8 cellular contexts compared by ENCODE assay signal in the genomic region with DNA sequence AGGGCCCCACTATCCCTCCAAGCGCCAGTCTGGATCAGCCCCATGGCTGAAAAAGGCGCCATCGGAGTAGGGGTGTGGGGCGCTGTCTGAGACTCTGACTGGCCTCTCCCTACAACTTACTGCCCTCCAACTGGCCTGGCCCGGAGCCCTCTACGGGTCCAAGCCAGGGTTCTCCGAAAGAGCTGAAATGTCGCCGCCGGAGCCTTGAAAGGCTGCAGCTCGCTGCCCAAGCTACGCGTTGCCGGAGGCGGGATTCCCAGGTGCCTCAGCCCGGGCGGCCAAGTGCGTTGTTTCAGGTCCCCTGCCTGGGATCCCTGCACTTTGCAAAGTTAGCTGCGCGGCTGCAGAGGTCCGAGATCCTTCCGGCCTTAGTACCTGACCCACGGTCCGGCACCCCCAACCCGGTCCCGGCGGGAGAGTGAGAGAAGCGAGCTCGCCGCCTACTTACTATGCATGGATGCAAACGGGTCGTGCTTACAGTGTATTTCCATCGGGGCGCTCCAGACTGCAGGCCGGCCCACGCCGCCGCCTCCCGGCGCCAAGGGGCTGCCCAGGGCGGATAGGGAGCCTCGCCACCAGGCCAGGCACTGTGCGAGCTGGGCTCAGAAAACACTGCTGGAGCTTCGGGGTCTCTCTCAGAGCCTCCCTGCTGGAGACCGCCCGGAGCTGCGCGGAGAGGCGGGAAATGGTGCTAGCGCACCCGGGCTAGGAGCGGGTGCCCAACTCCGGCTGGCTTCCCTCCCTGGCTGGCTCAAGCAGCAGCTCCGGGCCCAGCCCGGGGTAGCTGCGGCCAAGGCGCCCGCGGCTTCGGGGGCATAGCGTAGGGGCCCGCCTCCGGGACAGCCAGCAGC. TPM values are rescaled to one million over a fixed set of nuclear protein-coding genes. Genes with fewer than 3 reads are reported as not detected.
DNase-seq lines count a peak whose midpoint lies in the region; ATAC-seq and TF ChIP-seq lines count a peak whose summit lies in the region.

No MANE protein-coding gene starts in this region.

- H3K9me3 Mint-ChIP-seq in activated CD8-positive, alpha-beta memory T cell treated with anti-CD3 and anti-CD28 coated beads, Interleukin-2, amount 10 ng/mL, durations not matched to agents 7 days and 5 days (ENCODE audit: low read depth) = no peaks in the 10 kb centered on the region

- H3K9me3 ChIP-seq in esophagus squamous epithelium (peaks cover 0 to 8% (median 0%) of the 10 kb centered on the region in 3 donors), stomach smooth muscle (ENCODE audit: control insufficient read depth in 2 of 2, low read length in 2 of 2) (no peaks in the 10 kb centered on the region)

- H3K4me3 ChIP-seq in esophagus squamous epithelium (peak overlapping the region in 3 of 4 donors; percentile 27 to 61 (median 38)), stomach smooth muscle (ENCODE audit: low read length in 2 of 2) (peak overlapping the region; percentile 64 to 72)

- no peaks in the 10 kb centered on the region for H3K36me3 Mint-ChIP-seq in activated CD8-positive, alpha-beta memory T cell treated with anti-CD3 and anti-CD28 coated beads, Interleukin-2, amount 10 ng/mL, durations not matched to agents 7 days and 5 days

- H3K27ac Mint-ChIP-seq in activated CD8-positive, alpha-beta memory T cell treated with anti-CD3 and anti-CD28 coated beads, Interleukin-2, amount 10 ng/mL, durations not matched to agents 7 days and 5 days = no peak overlapping the region

- peaks cover 95% of the 10 kb centered on the region for H3K27me3 Mint-ChIP-seq in activated CD8-positive, alpha-beta memory T cell treated with anti-CD3 and anti-CD28 coated beads, Interleukin-2, amount 10 ng/mL, durations not matched to agents 7 days and 5 days

- H3K27ac ChIP-seq in esophagus squamous epithelium (no peak overlapping the region), stomach smooth muscle (ENCODE audit: low read length) (no peak overlapping the region)

- 0 to 4% methylated on average over 1 to 9 of the region's 63 CpGs for WGBS in esophagus squamous epithelium, 2 donors

- H3K4me3 Mint-ChIP-seq in activated CD8-positive, alpha-beta memory T cell treated with anti-CD3 and anti-CD28 coated beads, Interleukin-2, amount 10 ng/mL, durations not matched to agents 7 days and 5 days = peak overlapping the region; percentile 56

- CTCF ChIA-PET in activated CD8-positive, alpha-beta memory T cell treated with anti-CD3 and anti-CD28 coated beads, Interleukin-2, amount 10 ng/mL, durations not matched to agents 7 days and 5 days (lab: Charles Lee) = interaction anchor here (1.4 kb wide), 1 partner anchor 11 kb away, joined by 6 read pairs; no protein-coding TSS in a partner anchor

- peaks cover 30% of the 10 kb centered on the region for H3K4me1 Mint-ChIP-seq in activated CD8-positive, alpha-beta memory T cell treated with anti-CD3 and anti-CD28 coated beads, Interleukin-2, amount 10 ng/mL, durations not matched to agents 7 days and 5 days

- H3K27me3 ChIP-seq in esophagus squamous epithelium (peaks cover 51 to 100% (median 65%) of the 10 kb centered on the region in 4 donors), stomach smooth muscle (ENCODE audit: control insufficient read depth in 1 of 2, insufficient read depth in 2 of 2, low read length in 2 of 2) (peaks cover 84 to 90% of the 10 kb centered on the region in 2 donors)

- H3K36me3 ChIP-seq in esophagus squamous epithelium (no peaks in the 10 kb centered on the region), stomach smooth muscle (ENCODE audit: control insufficient read depth in 2 of 2, insufficient read depth in 2 of 2, low read length in 2 of 2) (no peaks in the 10 kb centered on the region)

- no peak for DNase-seq in activated CD8-positive, alpha-beta memory T cell treated with anti-CD3 and anti-CD28 coated beads, Interleukin-2, amount 10 ng/mL, durations not matched to agents 7 days and 5 days
- no peak for DNase-seq in activated CD8-positive, alpha-beta memory T cell treated with anti-CD3 and anti-CD28 coated beads, Interleukin-2, amount 50 U/mL, for 4 hours
- DNase-seq in NCI-H748 treated with DMSO at 0.1 percent for 48 hours (lab: John Stamatoyannopoulos, UW) (peak; percentile 6), esophagus squamous epithelium (lab: John Stamatoyannopoulos, UW) (no peak), cerebellar nuclear complex (lab: John Stamatoyannopoulos, UW) (no peak)

- H3K4me1 ChIP-seq in esophagus squamous epithelium (peaks cover 36 to 56% (median 43%) of the 10 kb centered on the region in 3 donors), stomach smooth muscle (ENCODE audit: control insufficient read depth, insufficient read depth, low read length) (peaks cover 41% of the 10 kb centered on the region)

- TF ChIP-seq CTCF in esophagus squamous epithelium (IDR thresholded peaks at IDR 0.05) = no peak

- no peak overlapping the region for H3K9ac ChIP-seq in stomach smooth muscle (ENCODE audit: low read length in 2 of 2)

- TF ChIP-seq POLR2A in esophagus squamous epithelium (IDR thresholded peaks at IDR 0.05) = no peak

- no peak for ATAC-seq in activated CD8-positive, alpha-beta memory T cell treated with anti-CD3 and anti-CD28 coated beads, Interleukin-2, amount 10 ng/mL, durations not matched to agents 7 days and 5 days
- no peak for ATAC-seq in HG02870 (IDR thresholded peaks at IDR 0.05; ENCODE audit: unreplicated experiment)
- no peak for ATAC-seq in GM21515 (IDR thresholded peaks at IDR 0.05; ENCODE audit: unreplicated experiment)

- intact Hi-C loops in esophagus squamous epithelium (cut with DNase I) = no loop called here

RNA-seq across cellular contexts. Expression of gene PAX5, which starts 7.8 kb away (rescaled TPM):
- under 1 TPM; 0.14 to 0.20 TPM for total RNA-seq in activated CD8-positive, alpha-beta memory T cell treated with anti-CD3 and anti-CD28 coated beads, Interleukin-2, amount 10 ng/mL, durations not matched to agents 7 days and 5 days
- total RNA-seq in esophagus squamous epithelium = under 1 TPM in 2 of 4 donors, not detected in 2; under 0.01 to 0.29 TPM
